In genomic region chr14:91286530-91286937, GRCh38 we compare ENCODE assay signal across 1 cellular context.
TF ChIP-seq lines count a peak whose summit lies in the region.

No MANE protein-coding gene starts in this region.

TF ChIP-seq in K562, 482 proteins besides CTCF, POLR2A, EP300 and RAD21 (continued from another document):
- TF ChIP-seq DEAF1 (CRISPR knock-in tag; IDR thresholded peaks at IDR 0.05) (peak; percentile 66), RBM25 (IDR thresholded peaks at IDR 0.05; ENCODE audit: low read depth, low read length, severe bottlenecking) (no peak), MNT (conservative IDR thresholded peaks at IDR 0.05) (no peak), RB1 (IDR thresholded peaks at IDR 0.05; ENCODE audit: low read depth) (no peak), TFAM (CRISPR knock-in tag; conservative IDR thresholded peaks at IDR 0.05) (no peak), HMG20B (CRISPR knock-in tag; IDR thresholded peaks at IDR 0.05) (no peak), ZNF561 (CRISPR knock-in tag; conservative IDR thresholded peaks at IDR 0.05) (no peak), RBM34 (IDR thresholded peaks at IDR 0.05; ENCODE audit: borderline replicate concordance, insufficient read depth, low read length) (no peak), CBX3 (IDR thresholded peaks at IDR 0.05; ENCODE audit: borderline replicate concordance in 1 of 2, low read length in 2 of 2) (no peak), NFXL1 (CRISPR knock-in tag; IDR thresholded peaks at IDR 0.05) (no peak), TBP (optimal IDR thresholded peaks at IDR 0.05; ENCODE audit: low read depth, low read length) (peak; percentile 30), HDAC8 (tag; IDR thresholded peaks at IDR 0.05) (no peak), ARID4B (CRISPR knock-in tag; IDR thresholded peaks at IDR 0.05) (no peak), OTX1 (CRISPR knock-in tag; IDR thresholded peaks at IDR 0.05) (no peak), CC2D1A (IDR thresholded peaks at IDR 0.05) (0 out of 2 replicates have a peak, but pooled peaks have one; percentile 33), MXI1 (IDR thresholded peaks at IDR 0.05; ENCODE audit: low read depth, low read length) (no peak), RBBP5 (IDR thresholded peaks at IDR 0.05; ENCODE audit: borderline replicate concordance, insufficient read depth, low read length, poor library complexity, severe bottlenecking) (no peak), HCFC1 (IDR thresholded peaks at IDR 0.05; ENCODE audit: low read depth, low read length) (no peak), NONO (IDR thresholded peaks at IDR 0.05; ENCODE audit: low read depth in 2 of 2, low read length in 1 of 2) (no peak), PHTF2 (CRISPR knock-in tag; IDR thresholded peaks at IDR 0.05) (no peak), MEF2D (tag; conservative IDR thresholded peaks at IDR 0.05; ENCODE audit: low read depth) (no peak), ARID2 (IDR thresholded peaks at IDR 0.05) (0 out of 2 replicates have a peak, but pooled peaks have one; percentile 59), ARHGAP35 (IDR thresholded peaks at IDR 0.05; ENCODE audit: partially characterized antibody) (no peak)
